12 cellular contexts compared by ENCODE assay signal in the genomic region with DNA sequence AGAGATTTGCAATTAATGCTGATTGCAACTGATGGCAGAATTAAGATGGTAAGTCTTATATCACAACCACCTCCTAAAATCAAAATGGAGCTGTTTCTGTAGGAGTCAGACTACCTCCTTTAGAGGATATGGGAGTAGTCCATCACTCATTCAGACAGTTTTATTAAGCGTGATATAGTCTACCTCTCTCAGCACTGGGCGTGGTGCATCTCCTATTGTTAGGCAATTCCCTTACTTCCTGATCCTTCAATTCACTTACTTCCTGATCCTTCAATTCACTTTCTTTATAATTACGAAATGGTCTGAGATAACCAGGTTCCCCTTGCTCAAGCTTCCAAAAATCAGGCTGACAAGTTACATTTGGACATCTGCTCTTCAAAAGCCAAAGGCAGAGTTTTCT. TPM values are rescaled to one million over a fixed set of nuclear protein-coding genes. Genes with fewer than 3 reads are reported as not detected.
DNase-seq lines count a peak whose midpoint lies in the region; ATAC-seq and TF ChIP-seq lines count a peak whose summit lies in the region.
"Had no signal": no experiment of that assay in that cellular context is flagged by ENCODE, and none has a peak within 500 bp of the region (broad histone marks: within the 10 kb centered on the region; RNA-seq: fewer than 3 reads in every experiment).

No MANE protein-coding gene starts in this region.

- no peaks in the 10 kb centered on the region for H3K9me3 ChIP-seq in breast epithelium
- H3K9me3 ChIP-seq: right lobe of liver had no signal

- H3K9me3 Mint-ChIP-seq in mesothelial cell of epicardium, result no peaks in the 10 kb centered on the region

- H3K4me1 Mint-ChIP-seq in mesothelial cell of epicardium, result peaks cover 52% of the 10 kb centered on the region

- peak overlapping the region; percentile 60 to 79 for H3K27ac ChIP-seq in breast epithelium

- TF ChIP-seq CTCF in breast epithelium (IDR thresholded peaks at IDR 0.05), result no peak
- TF ChIP-seq CTCF in mesothelial cell of epicardium (IDR thresholded peaks at IDR 0.05; ENCODE audit: unreplicated experiment), result no peak

- intact Hi-C loops in breast epithelium (cut with DNase I; ENCODE audit: low total_unique reads), result no loop called here
- intact Hi-C loops in posterior cingulate gyrus (cut with DNase I), result no loop called here

- peaks cover under 1 to 7% of the 10 kb centered on the region in 2 donors for H3K4me1 ChIP-seq in breast epithelium

- no peaks in the 10 kb centered on the region for H3K27me3 Mint-ChIP-seq in mesothelial cell of epicardium (ENCODE audit: low read depth)

- no peaks in the 10 kb centered on the region for H3K36me3 ChIP-seq in breast epithelium
- H3K36me3 ChIP-seq: right lobe of liver had no signal

- H3K36me3 Mint-ChIP-seq in mesothelial cell of epicardium, result no peaks in the 10 kb centered on the region

- no peaks in the 10 kb centered on the region for H3K27me3 ChIP-seq in breast epithelium
- H3K27me3 ChIP-seq: right lobe of liver had no signal

- H3K27ac Mint-ChIP-seq in mesothelial cell of epicardium, result peak overlapping the region; percentile 90

- DNase-seq in AML-193 (lab: John Stamatoyannopoulos, UW), result peak; percentile 26 to 44
- DNase-seq in NCI-H1417 (lab: John Stamatoyannopoulos, UW), result peak; percentile 45 to 82 (median 62)
- DNase-seq in breast epithelium (ENCODE audit: low spot score in 2 of 2), result no peak
- no peak for DNase-seq in mesothelial cell of epicardium (ENCODE audit: low spot score in 2 of 2, unreplicated experiment in 2 of 2)
- no peak for DNase-seq in posterior cingulate gyrus
- no peak for DNase-seq in T-helper 2 cell
- no peak for DNase-seq in NCI-H774 (lab: John Stamatoyannopoulos, UW)
- DNase-seq: activated naive CD4-positive, alpha-beta T cell treated with Interleukin-2 at 50 U/mL for 16 hours; Kasumi-1; right lobe of liver had no signal

- H3K4me3 ChIP-seq in breast epithelium, result no peak overlapping the region
- H3K4me3 ChIP-seq: right lobe of liver had no signal

- TF ChIP-seq POLR2A in breast epithelium (IDR thresholded peaks at IDR 0.05), result no peak

- no peak overlapping the region for H3K4me3 Mint-ChIP-seq in mesothelial cell of epicardium

- no peak for ATAC-seq in GM18498 (IDR thresholded peaks at IDR 0.05; ENCODE audit: unreplicated experiment)
- ATAC-seq: activated CD4-positive, CD25-positive, alpha-beta regulatory T cell treated with anti-CD3 and anti-CD28 coated beads, Interleukin-2, amount 50 U/mL, for 24 hours had no signal

RNA-seq across cellular contexts. Expression of gene ATP8B1, which starts 31.9 kb away (rescaled TPM):
- total RNA-seq in breast epithelium (10 to 100 TPM in 2 of 3 donors, 1 to 10 TPM in 1; 5.1 to 45.1 (median 41.3) TPM), mesothelial cell of epicardium (14.0 to 18.5 TPM (median 14.1 TPM) in 3 replicates)

Comparison
In these comparisons a context has a peak if more than half of its experiments do, and no peak if none do; other contexts are left out.
1. DNase-seq: peak in AML-193 (2 of 2) and NCI-H1417 (3 of 3); none in breast epithelium (0 of 2), mesothelial cell of epicardium (0 of 2), posterior cingulate gyrus (0 of 10), T-helper 2 cell (0 of 5) and NCI-H774 (single experiment).